24 cellular contexts compared by ENCODE assay signal in the genomic region with DNA sequence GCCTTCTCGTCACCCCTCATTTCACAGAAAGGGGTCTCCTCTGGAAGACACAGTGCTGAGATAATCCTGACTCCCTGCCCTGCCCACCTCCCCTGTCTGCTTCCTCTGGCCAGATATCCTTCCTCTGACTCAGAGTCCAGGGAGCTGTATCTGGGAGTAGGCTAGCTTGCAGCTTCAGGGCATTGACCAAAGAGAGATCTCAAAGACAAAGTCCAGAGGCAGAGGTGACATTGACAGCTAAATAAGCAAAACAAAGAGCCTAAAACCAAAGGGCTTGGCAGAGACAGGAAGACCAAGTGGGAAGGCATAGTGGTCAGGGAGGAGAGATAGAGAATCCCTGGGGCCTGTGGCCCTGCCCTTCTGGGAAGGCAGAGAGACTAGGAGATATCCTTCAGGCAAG.
DNase-seq lines count a peak whose midpoint lies in the region; ATAC-seq, FAIRE-seq and TF ChIP-seq lines count a peak whose summit lies in the region.
"Had no signal": no experiment of that assay in that cellular context is flagged by ENCODE, and none has a peak within 500 bp of the region (broad histone marks: within the 10 kb centered on the region; RNA-seq: fewer than 3 reads in every experiment).

No MANE protein-coding gene starts in this region.

- no peak overlapping the region for H3K4me3 Mint-ChIP-seq in chondrocyte (ENCODE audit: unreplicated experiment)
- H3K4me3 Mint-ChIP-seq: CD4-positive, CD25-positive, alpha-beta regulatory T cell; HFFc6 had no signal

- H3K4me3 ChIP-seq in mesendoderm (ENCODE audit: low read length) (no peak overlapping the region), pancreas (no peak overlapping the region), mammary epithelial cell (replicated peaks in 1 of 3; ENCODE audit: insufficient read depth in 1 of 3, low read depth in 2 of 3, low read length in 3 of 3) (no peak overlapping the region)
- H3K4me3 ChIP-seq: HAP-1, MG63, SJCRH30 had no signal

- no peak overlapping the region for H3K4ac ChIP-seq in mesendoderm (ENCODE audit: low read depth, low read length)

- H4K5ac ChIP-seq in mesendoderm (ENCODE audit: low read length) = no peak overlapping the region

- peaks cover 2% of the 10 kb centered on the region for H3K4me1 ChIP-seq in mesendoderm (ENCODE audit: control insufficient read depth, low read depth, low read length)
- H3K4me1 ChIP-seq in pancreas = no peaks in the 10 kb centered on the region
- no peaks in the 10 kb centered on the region for H3K4me1 ChIP-seq in mammary epithelial cell (ENCODE audit: insufficient read depth, low read length)
- H3K4me1 ChIP-seq: BE2C, HAP-1, SJCRH30 had no signal

- FAIRE-seq in pancreas (lab: Jason Lieb, UNC) = no peak
- FAIRE-seq: G401.6 had no signal

- peaks cover 16% of the 10 kb centered on the region for H3K27me3 Mint-ChIP-seq in chondrocyte (ENCODE audit: low read depth)
- H3K27me3 Mint-ChIP-seq: CD4-positive, CD25-positive, alpha-beta regulatory T cell had no signal

- H4K8ac ChIP-seq in mesendoderm (ENCODE audit: low read depth, low read length) = no peak overlapping the region

- peak overlapping the region; percentile 1 for H3K27ac Mint-ChIP-seq in chondrocyte (ENCODE audit: unreplicated experiment)
- H3K27ac Mint-ChIP-seq: CD4-positive, CD25-positive, alpha-beta regulatory T cell; HFFc6 had no signal

- H3K23ac ChIP-seq in mesendoderm (ENCODE audit: low read length) = no peak overlapping the region

- no peaks in the 10 kb centered on the region for H3K4me1 Mint-ChIP-seq in chondrocyte (ENCODE audit: low read depth)
- H3K4me1 Mint-ChIP-seq: CD4-positive, CD25-positive, alpha-beta regulatory T cell had no signal

- TF ChIP-seq CTCF in chondrocyte (IDR thresholded peaks at IDR 0.05) (no peak), pancreas (IDR thresholded peaks at IDR 0.05) (no peak), mammary epithelial cell (conservative IDR thresholded peaks at IDR 0.05 in 1 of 2, IDR thresholded peaks at IDR 0.05 in 1 of 2; ENCODE audit: extremely low read depth in 1 of 2, insufficient read depth in 1 of 2, low read depth in 1 of 2, low read length in 2 of 2) (no peak), GM20000 (IDR thresholded peaks at IDR 0.05; ENCODE audit: extremely low read depth, missing control alignments) (no peak)

- H3K9ac ChIP-seq in mesendoderm (ENCODE audit: low read length) (no peak overlapping the region), mammary epithelial cell (ENCODE audit: insufficient read depth, low read length) (no peak overlapping the region)

- no peak overlapping the region for H3K18ac ChIP-seq in mesendoderm (ENCODE audit: low read length)

- DNase-seq in HT1080 (ENCODE audit: low read depth) (peak; percentile 10), chondrocyte (ENCODE audit: low spot score) (no peak), mesendoderm (peak; percentile 21), pancreas (no peak), mammary epithelial cell (no peak), GM20000 (ENCODE audit: low spot score) (no peak)
- DNase-seq in effector CD4-positive, alpha-beta T cell = no peak
- DNase-seq: BE2C; CD4-positive, CD25-positive, alpha-beta regulatory T cell; DMS153; GOT3; HFFc6; KG1; MG63; NCI-H2029; NCI-H446 treated with DMSO at 0.1 percent for 48 hours; NCI-H526; NCI-H82; NK-92 treated with Interleukin-12 subunit alpha and Interleukin-12 subunit beta, amount 100 ng/mL, for 24 hours; PC-3; SJCRH30 had no signal

- no CpG with 5 or more reads among the region's 1 CpG for WGBS in mesendoderm (ENCODE audit: extremely low coverage, insufficient coverage, low lambda C conversion rate)
- WGBS in pancreas, 2 donors = 86 to 94% methylated on average over 1 of the region's 1 CpG
- WGBS in mammary epithelial cell (ENCODE audit: low coverage, missing lambda C conversion rate) = 71% methylated on average over 1 of the region's 1 CpG

- H2AFZ ChIP-seq in mammary epithelial cell (ENCODE audit: low read depth, low read length) = no peak overlapping the region

- no peak for ATAC-seq in pancreas
- ATAC-seq: PC-3, Right ventricle myocardium inferior had no signal

- no peaks in the 10 kb centered on the region for H3K9me3 Mint-ChIP-seq in chondrocyte (ENCODE audit: low read depth)

- H3K56ac ChIP-seq in mesendoderm (ENCODE audit: low read length) = no peak overlapping the region

- no peak overlapping the region for H2BK120ac ChIP-seq in mesendoderm (ENCODE audit: low read depth, low read length)

- H3K27ac ChIP-seq in mesendoderm (ENCODE audit: low read depth, low read length) (no peak overlapping the region), pancreas (no peak overlapping the region), mammary epithelial cell (ENCODE audit: insufficient read depth, low read depth, low read length) (no peak overlapping the region)
- H3K27ac ChIP-seq: SJCRH30 had no signal

- no peaks in the 10 kb centered on the region for H3K36me3 Mint-ChIP-seq in chondrocyte (ENCODE audit: low read depth)
- H3K36me3 Mint-ChIP-seq: CD4-positive, CD25-positive, alpha-beta regulatory T cell had no signal

- no peaks in the 10 kb centered on the region for H3K79me2 ChIP-seq in mesendoderm (ENCODE audit: control insufficient read depth, insufficient read depth, low read length)
- H3K79me2 ChIP-seq in mammary epithelial cell (ENCODE audit: insufficient read depth, low read length) = no peaks in the 10 kb centered on the region

- H3K9me3 ChIP-seq in pancreas (no peaks in the 10 kb centered on the region), mammary epithelial cell (replicated peaks; ENCODE audit: insufficient read depth, low read length) (no peaks in the 10 kb centered on the region)
- H3K9me3 ChIP-seq: BE2C, HAP-1, MG63, SJCRH30 had no signal

- intact Hi-C loops in pancreas (cut with DNase I) (no loop called here), mammary epithelial cell (cut with micrococcal nuclease) (no loop called here)

- H2BK15ac ChIP-seq in mesendoderm (replicated peaks; ENCODE audit: low read depth) = no peak overlapping the region

- H3K27me3 ChIP-seq in mesendoderm (ENCODE audit: insufficient read depth, low read length, poor library complexity) (no peaks in the 10 kb centered on the region), pancreas (no peaks in the 10 kb centered on the region), mammary epithelial cell (ENCODE audit: insufficient read depth, low read length) (peaks cover 10% of the 10 kb centered on the region)
- H3K27me3 ChIP-seq: BE2C, MG63, SJCRH30 had no signal

- H3K4me2 ChIP-seq in mesendoderm (ENCODE audit: low read length) = no peak overlapping the region
- H3K4me2 ChIP-seq in mammary epithelial cell (ENCODE audit: insufficient read depth, low read depth, low read length) = no peak overlapping the region

- peaks cover 3% of the 10 kb centered on the region for H4K20me1 ChIP-seq in mammary epithelial cell (ENCODE audit: insufficient read depth, low read length)

- H2BK5ac ChIP-seq in mesendoderm (ENCODE audit: low read length) = no peak overlapping the region

- dilution Hi-C loops in mammary epithelial cell (cut with HindIII; ENCODE audit: low sequenced_read_pairs) = no loop called here

- H3K36me3 ChIP-seq in mesendoderm (ENCODE audit: control insufficient read depth, insufficient read depth, low read length) (no peaks in the 10 kb centered on the region), pancreas (no peaks in the 10 kb centered on the region), mammary epithelial cell (ENCODE audit: insufficient read depth, low read length) (no peaks in the 10 kb centered on the region)
- H3K36me3 ChIP-seq: BE2C, HAP-1, MG63, SJCRH30 had no signal

- H2AK5ac ChIP-seq in mesendoderm (ENCODE audit: low read length) = no peak overlapping the region

- no peaks in the 10 kb centered on the region for H3K79me1 ChIP-seq in mesendoderm (ENCODE audit: low read length)

- in situ Hi-C loops in mammary epithelial cell (cut with MboI; ENCODE audit: low sequenced_read_pairs in 2 of 2) = no loop called here

- BruUV-seq in mammary epithelial cell (replicated peaks; lab: Mats Ljungman, UMichigan) = no TSS peak

- CTCF ChIA-PET in mammary epithelial cell (lab: Charles Lee; ENCODE audit: low non-redundant PET) = no interaction called here

Comparison
In these comparisons a context has a peak if more than half of its experiments do, and no peak if none do; other contexts are left out.
1. DNase-seq: peak in HT1080 (single experiment) and mesendoderm (single experiment); none in chondrocyte (single experiment), effector CD4-positive, alpha-beta T cell (single experiment), pancreas (0 of 6), mammary epithelial cell (single experiment) and GM20000 (single experiment).